ENCODE assay signal across 25 cellular contexts in the genomic region with DNA sequence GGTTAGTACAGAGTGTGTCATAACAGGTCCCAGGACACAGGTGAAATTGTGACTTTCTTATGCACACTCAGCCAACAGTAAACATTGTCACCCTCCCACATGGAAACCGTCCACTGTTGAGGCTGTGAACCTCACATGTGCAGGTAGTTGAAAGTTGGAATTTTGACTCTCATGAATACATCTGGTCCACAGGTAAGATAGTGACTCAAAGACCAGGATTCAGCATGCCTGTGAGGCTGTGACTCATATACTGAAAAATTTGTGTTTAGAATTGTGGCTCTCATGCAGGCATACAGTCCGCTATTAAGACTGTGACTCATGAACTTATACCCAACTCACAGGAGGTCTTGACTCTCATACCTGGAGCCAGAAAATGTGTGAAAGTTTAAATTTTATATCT.
DNase-seq lines count a peak whose midpoint lies in the region; ATAC-seq and TF ChIP-seq lines count a peak whose summit lies in the region.
"Had no signal": no experiment of that assay in that cellular context is flagged by ENCODE, and none has a peak within 500 bp of the region (broad histone marks: within the 10 kb centered on the region; RNA-seq: fewer than 3 reads in every experiment).

No MANE protein-coding gene starts in this region.

- H3K4me3 ChIP-seq in mammary epithelial cell (replicated peaks in 1 of 3; ENCODE audit: insufficient read depth in 1 of 3, low read depth in 2 of 3, low read length in 3 of 3) (no peak overlapping the region), breast epithelium (no peak overlapping the region), epithelial cell of esophagus (ENCODE audit: low read length) (no peak overlapping the region), right atrium auricular region (no peak overlapping the region)
- H3K4me3 ChIP-seq: A549; BLaER1 treated with 17β-estradiol and CSF1 and Interleukin-3, amounts not matched to agents 10 nM and 100 nM; GM12878 had no signal

- dilution Hi-C loops in mammary epithelial cell (cut with HindIII; ENCODE audit: low sequenced_read_pairs): no loop called here

- WGBS in mammary epithelial cell (ENCODE audit: low coverage, missing lambda C conversion rate): 46% methylated on average over 2 of the region's 2 CpGs

- intact Hi-C loops in mammary epithelial cell (cut with micrococcal nuclease): no loop called here
- intact Hi-C loops in breast epithelium (cut with DNase I; ENCODE audit: low total_unique reads): no loop called here

- in situ Hi-C loops in mammary epithelial cell (cut with MboI; ENCODE audit: low sequenced_read_pairs in 2 of 2): no loop called here

- TF ChIP-seq CTCF in mammary epithelial cell (conservative IDR thresholded peaks at IDR 0.05 in 1 of 2, IDR thresholded peaks at IDR 0.05 in 1 of 2; ENCODE audit: extremely low read depth in 1 of 2, insufficient read depth in 1 of 2, low read depth in 1 of 2, low read length in 2 of 2): no peak
- no peak for TF ChIP-seq CTCF in breast epithelium (IDR thresholded peaks at IDR 0.05)
- no peak for TF ChIP-seq CTCF in epithelial cell of esophagus (IDR thresholded peaks at IDR 0.05; ENCODE audit: insufficient read depth, low read depth, low read length, missing control alignments)
- no peak for TF ChIP-seq CTCF in right atrium auricular region (IDR thresholded peaks at IDR 0.05)

- H3K9me3 ChIP-seq in mammary epithelial cell (replicated peaks; ENCODE audit: insufficient read depth, low read length) (peaks cover 31% of the 10 kb centered on the region), breast epithelium (peaks cover 0 to 5% of the 10 kb centered on the region in 2 donors), right atrium auricular region (no peaks in the 10 kb centered on the region)
- H3K9me3 ChIP-seq: Caco-2 had no signal

- H3K27ac ChIP-seq in mammary epithelial cell (ENCODE audit: insufficient read depth, low read depth, low read length) (no peak overlapping the region), breast epithelium (no peak overlapping the region), right atrium auricular region (no peak overlapping the region)
- H3K27ac ChIP-seq: 22Rv1; A549; BLaER1 treated with 17β-estradiol and CSF1 and Interleukin-3, amounts not matched to agents 10 nM and 100 nM; C4-2B had no signal

- no peaks in the 10 kb centered on the region for H3K79me2 ChIP-seq in mammary epithelial cell (ENCODE audit: insufficient read depth, low read length)

- H2AFZ ChIP-seq in mammary epithelial cell (ENCODE audit: low read depth, low read length): no peak overlapping the region

- H3K27me3 Mint-ChIP-seq in activated T-cell treated with anti-CD3 and anti-CD28 coated beads, Interleukin-2, amount 50 U/mL, for 72 hours (ENCODE audit: low read depth): no peaks in the 10 kb centered on the region
- H3K27me3 Mint-ChIP-seq: B cell; CD4-positive, alpha-beta T cell had no signal

- TF ChIP-seq POLR2A in breast epithelium (IDR thresholded peaks at IDR 0.05): no peak

- H3K4me1 Mint-ChIP-seq in activated T-cell treated with anti-CD3 and anti-CD28 coated beads, Interleukin-2, amount 50 U/mL, for 72 hours (ENCODE audit: low read depth): no peaks in the 10 kb centered on the region
- H3K4me1 Mint-ChIP-seq: B cell had no signal

- no peak overlapping the region for H3K4me3 Mint-ChIP-seq in activated T-cell treated with anti-CD3 and anti-CD28 coated beads, Interleukin-2, amount 50 U/mL, for 72 hours
- H3K4me3 Mint-ChIP-seq: B cell; CD4-positive, alpha-beta T cell; CD8-positive, alpha-beta T cell had no signal

- DNase-seq in mammary epithelial cell (peak; percentile 19), breast epithelium (ENCODE audit: low spot score in 2 of 2) (no peak), epithelial cell of esophagus (ENCODE audit: low read depth) (peak; percentile 27), kidney tubule cell (ENCODE audit: low spot score) (peak; percentile 38), right atrium auricular region (ENCODE audit: low spot score) (no peak), KG1 (lab: John Stamatoyannopoulos, UW) (no peak)
- DNase-seq in activated T-cell treated with anti-CD3 and anti-CD28 coated beads, Interleukin-2, amount 50 U/mL, for 72 hours: no peak
- DNase-seq: AML-193; Caco-2; Calu3; CD4-positive, alpha-beta T cell; CD8-positive, alpha-beta T cell; DMS 273 treated with DMSO at 0.1 percent for 48 hours; DMS153; DMS53; DMS79; DND-41; EL; GDM1 had no signal

- no peak overlapping the region for H3K4me2 ChIP-seq in mammary epithelial cell (ENCODE audit: insufficient read depth, low read depth, low read length)
- H3K4me2 ChIP-seq: A549; BLaER1 treated with 17β-estradiol and CSF1 and Interleukin-3, amounts not matched to agents 10 nM and 100 nM had no signal

- H3K36me3 Mint-ChIP-seq in activated T-cell treated with anti-CD3 and anti-CD28 coated beads, Interleukin-2, amount 50 U/mL, for 72 hours (ENCODE audit: insufficient read depth in 2 of 2): peaks cover 0 to 2% of the 10 kb centered on the region in 2 donors
- H3K36me3 Mint-ChIP-seq: CD8-positive, alpha-beta T cell had no signal

- ATAC-seq in activated T-cell treated with anti-CD3 and anti-CD28 coated beads, Interleukin-2, amount 50 U/mL, for 72 hours (replicated peaks in 1 of 2): no peak
- ATAC-seq: A549; CD8-positive, alpha-beta T cell; GM12878 had no signal

- H3K27me3 ChIP-seq in mammary epithelial cell (ENCODE audit: insufficient read depth, low read length) (no peaks in the 10 kb centered on the region), breast epithelium (no peaks in the 10 kb centered on the region), right atrium auricular region (no peaks in the 10 kb centered on the region)
- H3K27me3 ChIP-seq: BLaER1 treated with 17β-estradiol and CSF1 and Interleukin-3, amounts not matched to agents 10 nM and 100 nM had no signal

- CTCF ChIA-PET in mammary epithelial cell (lab: Charles Lee; ENCODE audit: low non-redundant PET): no interaction called here

- H3K9ac ChIP-seq in mammary epithelial cell (ENCODE audit: insufficient read depth, low read length): no peak overlapping the region
- H3K9ac ChIP-seq: BLaER1 treated with 17β-estradiol and CSF1 and Interleukin-3, amounts not matched to agents 10 nM and 100 nM had no signal

- no peak overlapping the region for H3K27ac Mint-ChIP-seq in activated T-cell treated with anti-CD3 and anti-CD28 coated beads, Interleukin-2, amount 50 U/mL, for 72 hours
- H3K27ac Mint-ChIP-seq: B cell; CD4-positive, alpha-beta T cell; CD8-positive, alpha-beta T cell had no signal

- H3K9me3 Mint-ChIP-seq in activated T-cell treated with anti-CD3 and anti-CD28 coated beads, Interleukin-2, amount 50 U/mL, for 72 hours: peaks cover 2 to 7% of the 10 kb centered on the region in 2 donors

- no TSS peak for BruUV-seq in mammary epithelial cell (replicated peaks; lab: Mats Ljungman, UMichigan)

- no peaks in the 10 kb centered on the region for H3K4me1 ChIP-seq in mammary epithelial cell (ENCODE audit: insufficient read depth, low read length)
- no peaks in the 10 kb centered on the region for H3K4me1 ChIP-seq in breast epithelium
- H3K4me1 ChIP-seq in right atrium auricular region: no peaks in the 10 kb centered on the region
- H3K4me1 ChIP-seq: A549; BLaER1 treated with 17β-estradiol and CSF1 and Interleukin-3, amounts not matched to agents 10 nM and 100 nM; Caco-2 had no signal

- no peaks in the 10 kb centered on the region for H4K20me1 ChIP-seq in mammary epithelial cell (ENCODE audit: insufficient read depth, low read length)
- H4K20me1 ChIP-seq: BLaER1 treated with 17β-estradiol and CSF1 and Interleukin-3, amounts not matched to agents 10 nM and 100 nM had no signal

- H3K36me3 ChIP-seq in mammary epithelial cell (ENCODE audit: insufficient read depth, low read length) (no peaks in the 10 kb centered on the region), breast epithelium (no peaks in the 10 kb centered on the region), right atrium auricular region (no peaks in the 10 kb centered on the region)
- H3K36me3 ChIP-seq: BLaER1 treated with 17β-estradiol and CSF1 and Interleukin-3, amounts not matched to agents 10 nM and 100 nM had no signal

Comparison
In these comparisons a context has a peak if more than half of its experiments do, and no peak if none do; other contexts are left out.
1. DNase-seq: peak in mammary epithelial cell (single experiment), epithelial cell of esophagus (single experiment) and kidney tubule cell (single experiment); none in breast epithelium (0 of 2), right atrium auricular region (single experiment), activated T-cell treated with anti-CD3 and anti-CD28 coated beads, Interleukin-2, amount 50 U/mL, for 72 hours (0 of 2) and KG1 (single experiment).